8 cellular contexts compared by ENCODE assay signal in the genomic region with DNA sequence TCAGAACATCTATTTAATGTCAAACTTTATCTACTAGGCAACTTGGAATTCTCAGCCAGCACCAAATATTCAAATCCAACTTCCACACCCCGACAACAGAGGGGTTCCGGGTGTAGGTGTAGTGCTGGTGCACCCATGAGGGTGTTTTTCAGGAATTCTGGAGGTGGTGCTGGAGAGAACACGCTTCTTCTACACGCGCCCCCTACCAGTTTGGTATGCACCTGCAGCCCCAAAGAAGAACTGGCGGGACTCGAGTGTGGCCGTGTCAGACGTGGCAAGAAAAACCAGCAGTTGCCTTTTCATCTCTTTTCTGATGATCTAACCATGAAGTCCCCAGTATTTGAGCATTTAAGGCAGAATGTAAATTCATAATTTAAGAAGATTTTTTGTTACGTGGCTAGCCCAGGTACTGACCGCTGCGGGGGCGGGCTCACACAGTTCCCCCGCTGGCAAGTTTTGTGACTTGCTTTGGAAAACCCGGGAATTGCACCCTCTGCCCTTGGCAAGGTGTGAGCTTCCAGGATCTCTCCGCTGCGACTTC. TPM values are rescaled to one million over a fixed set of nuclear protein-coding genes. Genes with fewer than 3 reads are reported as not detected.
A peak's percentile ranks its signal among the peaks of the same experiment; 100 is the strongest.
DNase-seq lines count a peak whose midpoint lies in the region; ATAC-seq and TF ChIP-seq lines count a peak whose summit lies in the region.

No MANE protein-coding gene starts in this region.

- H3K9me3 Mint-ChIP-seq in activated CD4-positive, alpha-beta T cell treated with anti-CD3 and anti-CD28 coated beads for 36 hours (ENCODE audit: low read depth), result no peaks in the 10 kb centered on the region
- H3K9me3 Mint-ChIP-seq in dendritic cell treated with granulocyte-macrophage colony-stimulating factor and Interleukin-4, amounts not matched to agents 40 ng/mL and 50 ng/mL, for 4 days, result no peaks in the 10 kb centered on the region

- peaks cover 9 to 49% (median 43%) of the 10 kb centered on the region in 4 donors for H3K4me1 ChIP-seq in liver (ENCODE audit: control insufficient read depth in 4 of 4, insufficient read depth in 4 of 4, low read length in 3 of 4)

- H3K27me3 ChIP-seq in liver (ENCODE audit: control insufficient read depth in 4 of 4, insufficient read depth in 4 of 4, low read length in 3 of 4), result no peaks in the 10 kb centered on the region

- peaks cover 44% of the 10 kb centered on the region for H3K27me3 Mint-ChIP-seq in activated CD4-positive, alpha-beta T cell treated with anti-CD3 and anti-CD28 coated beads for 36 hours
- peaks cover 72% of the 10 kb centered on the region for H3K27me3 Mint-ChIP-seq in dendritic cell treated with granulocyte-macrophage colony-stimulating factor and Interleukin-4, amounts not matched to agents 40 ng/mL and 50 ng/mL, for 4 days

- peak overlapping the region; percentile 86 to 90 for H3K27ac ChIP-seq in liver (ENCODE audit: low read depth in 1 of 2, low read length in 2 of 2)

- CTCF ChIA-PET in AG04449 (lab: Yijun Ruan, JAX), result interaction anchor here (1.2 to 1.5 kb wide), 4 partner anchors 9 to 117 kb away, joined by 3 to 7 read pairs (median 4); a partner anchor contains a TSS
- CTCF ChIA-PET in activated CD4-positive, alpha-beta T cell treated with anti-CD3 and anti-CD28 coated beads for 36 hours (lab: Charles Lee), result interaction anchor here (0.6 to 2.0 kb wide), 5 partner anchors 13 to 1372 kb away, joined by 3 to 4 read pairs (median 3); no protein-coding TSS in a partner anchor

- 1% methylated on average over 17 of the region's 17 CpGs for WGBS in liver

- TF ChIP-seq CTCF in AG04449 (IDR thresholded peaks at IDR 0.05; ENCODE audit: insufficient read depth, low read length, missing control alignments) (peak; percentile 43), liver (IDR thresholded peaks at IDR 0.05; ENCODE audit: low read depth, low read length, missing input control) (peak; percentile 65)

- H3K27ac Mint-ChIP-seq in activated CD4-positive, alpha-beta T cell treated with anti-CD3 and anti-CD28 coated beads for 36 hours, result peak overlapping the region; percentile 69
- no peak overlapping the region for H3K27ac Mint-ChIP-seq in dendritic cell treated with granulocyte-macrophage colony-stimulating factor and Interleukin-4, amounts not matched to agents 40 ng/mL and 50 ng/mL, for 4 days

- H3K9ac ChIP-seq in liver (ENCODE audit: low read depth in 1 of 2, low read length in 2 of 2), result peak overlapping the region; percentile 68 to 89

- H3K9me3 ChIP-seq in liver (ENCODE audit: control insufficient read depth in 4 of 4, low read length in 3 of 4), result no peaks in the 10 kb centered on the region

- DNase-seq in AG04449 (ENCODE audit: low read depth, low spot score) (no peak), NCI-H345 (lab: John Stamatoyannopoulos, UW) (peak; percentile 86)
- DNase-seq in activated CD4-positive, alpha-beta T cell treated with anti-CD3 and anti-CD28 coated beads for 36 hours, result peak; percentile 74
- peak; percentile 27 to 54 for DNase-seq in stimulated activated CD4-positive, alpha-beta T cell treated with anti-CD3 and anti-CD28 coated beads, Interleukin-4, amount 100 ng/mL, for 4 hours

- no peaks in the 10 kb centered on the region for H3K36me3 ChIP-seq in liver (ENCODE audit: control insufficient read depth in 4 of 4, insufficient read depth in 3 of 4, low read depth in 1 of 4, low read length in 3 of 4)

- peak overlapping the region; percentile 54 for H3K4me3 ChIP-seq in AG04449 (ENCODE audit: low read depth, low read length)
- peak overlapping the region; percentile 80 to 96 (median 91) for H3K4me3 ChIP-seq in liver (ENCODE audit: low read depth in 1 of 3, low read length in 3 of 3)

- POLR2A ChIA-PET in AG04449 (lab: Yijun Ruan, JAX), result interaction anchor here (1.2 kb wide), 1 partner anchor 44 kb away, joined by 5 read pairs; a partner anchor contains a TSS
- POLR2A ChIA-PET in activated CD4-positive, alpha-beta T cell treated with anti-CD3 and anti-CD28 coated beads for 36 hours (lab: Charles Lee), result no interaction called here

- peak overlapping the region; percentile 76 for H3K4me3 Mint-ChIP-seq in activated CD4-positive, alpha-beta T cell treated with anti-CD3 and anti-CD28 coated beads for 36 hours
- H3K4me3 Mint-ChIP-seq in dendritic cell treated with granulocyte-macrophage colony-stimulating factor and Interleukin-4, amounts not matched to agents 40 ng/mL and 50 ng/mL, for 4 days, result peak overlapping the region; percentile 61

- H3K36me3 Mint-ChIP-seq in activated CD4-positive, alpha-beta T cell treated with anti-CD3 and anti-CD28 coated beads for 36 hours (ENCODE audit: low read depth), result no peaks in the 10 kb centered on the region
- H3K36me3 Mint-ChIP-seq in dendritic cell treated with granulocyte-macrophage colony-stimulating factor and Interleukin-4, amounts not matched to agents 40 ng/mL and 50 ng/mL, for 4 days (ENCODE audit: low read depth), result no peaks in the 10 kb centered on the region

- ATAC-seq in GM18907 (IDR thresholded peaks at IDR 0.05; ENCODE audit: unreplicated experiment), result peak; percentile 82
- ATAC-seq in HG03175 (IDR thresholded peaks at IDR 0.05; ENCODE audit: unreplicated experiment), result peak; percentile 68
- ATAC-seq in activated CD4-positive, alpha-beta T cell treated with anti-CD3 and anti-CD28 coated beads for 36 hours, result peak; percentile 71

- intact Hi-C loops in activated CD4-positive, alpha-beta T cell treated with anti-CD3 and anti-CD28 coated beads for 36 hours (cut with DNase I, micrococcal nuclease), result loop anchor here (1.0 to 5.0 kb wide), 3 partner anchors 43 to 118 kb away; a partner anchor contains a TSS
- intact Hi-C loops in dendritic cell treated with granulocyte-macrophage colony-stimulating factor and Interleukin-4, amounts not matched to agents 40 ng/mL and 50 ng/mL, for 4 days (cut with micrococcal nuclease), result no loop called here

- H3K4me1 Mint-ChIP-seq in activated CD4-positive, alpha-beta T cell treated with anti-CD3 and anti-CD28 coated beads for 36 hours, result peaks cover 8% of the 10 kb centered on the region
- peaks cover 4% of the 10 kb centered on the region for H3K4me1 Mint-ChIP-seq in dendritic cell treated with granulocyte-macrophage colony-stimulating factor and Interleukin-4, amounts not matched to agents 40 ng/mL and 50 ng/mL, for 4 days (ENCODE audit: low read depth)

- TF ChIP-seq RAD21 in liver (IDR thresholded peaks at IDR 0.05), result peak; percentile 56 to 76

TF ChIP-seq in liver, 16 proteins besides CTCF, POLR2A, EP300 and RAD21 (continues in another document):
- TF ChIP-seq, protein P1, sequence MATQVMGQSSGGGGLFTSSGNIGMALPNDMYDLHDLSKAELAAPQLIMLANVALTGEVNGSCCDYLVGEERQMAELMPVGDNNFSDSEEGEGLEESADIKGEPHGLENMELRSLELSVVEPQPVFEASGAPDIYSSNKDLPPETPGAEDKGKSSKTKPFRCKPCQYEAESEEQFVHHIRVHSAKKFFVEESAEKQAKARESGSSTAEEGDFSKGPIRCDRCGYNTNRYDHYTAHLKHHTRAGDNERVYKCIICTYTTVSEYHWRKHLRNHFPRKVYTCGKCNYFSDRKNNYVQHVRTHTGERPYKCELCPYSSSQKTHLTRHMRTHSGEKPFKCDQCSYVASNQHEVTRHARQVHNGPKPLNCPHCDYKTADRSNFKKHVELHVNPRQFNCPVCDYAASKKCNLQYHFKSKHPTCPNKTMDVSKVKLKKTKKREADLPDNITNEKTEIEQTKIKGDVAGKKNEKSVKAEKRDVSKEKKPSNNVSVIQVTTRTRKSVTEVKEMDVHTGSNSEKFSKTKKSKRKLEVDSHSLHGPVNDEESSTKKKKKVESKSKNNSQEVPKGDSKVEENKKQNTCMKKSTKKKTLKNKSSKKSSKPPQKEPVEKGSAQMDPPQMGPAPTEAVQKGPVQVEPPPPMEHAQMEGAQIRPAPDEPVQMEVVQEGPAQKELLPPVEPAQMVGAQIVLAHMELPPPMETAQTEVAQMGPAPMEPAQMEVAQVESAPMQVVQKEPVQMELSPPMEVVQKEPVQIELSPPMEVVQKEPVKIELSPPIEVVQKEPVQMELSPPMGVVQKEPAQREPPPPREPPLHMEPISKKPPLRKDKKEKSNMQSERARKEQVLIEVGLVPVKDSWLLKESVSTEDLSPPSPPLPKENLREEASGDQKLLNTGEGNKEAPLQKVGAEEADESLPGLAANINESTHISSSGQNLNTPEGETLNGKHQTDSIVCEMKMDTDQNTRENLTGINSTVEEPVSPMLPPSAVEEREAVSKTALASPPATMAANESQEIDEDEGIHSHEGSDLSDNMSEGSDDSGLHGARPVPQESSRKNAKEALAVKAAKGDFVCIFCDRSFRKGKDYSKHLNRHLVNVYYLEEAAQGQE (IDR thresholded peaks at IDR 0.05), result peak; percentile 35
- TF ChIP-seq YY1 (IDR thresholded peaks at IDR 0.05), result no peak
- TF ChIP-seq NR2F2 (IDR thresholded peaks at IDR 0.05), result no peak
- TF ChIP-seq, protein P2, sequence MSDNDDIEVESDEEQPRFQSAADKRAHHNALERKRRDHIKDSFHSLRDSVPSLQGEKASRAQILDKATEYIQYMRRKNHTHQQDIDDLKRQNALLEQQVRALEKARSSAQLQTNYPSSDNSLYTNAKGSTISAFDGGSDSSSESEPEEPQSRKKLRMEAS (IDR thresholded peaks at IDR 0.05), result no peak
- peak in 1 of 2 donors; percentile 18 for TF ChIP-seq RXRA (IDR thresholded peaks at IDR 0.05)
- TF ChIP-seq GABPA (IDR thresholded peaks at IDR 0.05 in 1 of 2, conservative IDR thresholded peaks at IDR 0.05 in 1 of 2), result no peak
- TF ChIP-seq SP1 (IDR thresholded peaks at IDR 0.05), result no peak
- no peak for TF ChIP-seq HNF4G (IDR thresholded peaks at IDR 0.05)
- TF ChIP-seq, protein P3, sequence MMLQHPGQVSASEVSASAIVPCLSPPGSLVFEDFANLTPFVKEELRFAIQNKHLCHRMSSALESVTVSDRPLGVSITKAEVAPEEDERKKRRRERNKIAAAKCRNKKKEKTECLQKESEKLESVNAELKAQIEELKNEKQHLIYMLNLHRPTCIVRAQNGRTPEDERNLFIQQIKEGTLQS (IDR thresholded peaks at IDR 0.05), result no peak
- TF ChIP-seq FOXA1 (IDR thresholded peaks at IDR 0.05), result no peak
- peak; percentile 69 to 73 for TF ChIP-seq EGR1 (IDR thresholded peaks at IDR 0.05; ENCODE audit: low read depth in 2 of 2)
- peak in 1 of 2 donors; percentile 16 for TF ChIP-seq HNF4A (conservative IDR thresholded peaks at IDR 0.05)
- TF ChIP-seq FOXA2 (IDR thresholded peaks at IDR 0.05), result no peak
- no peak for TF ChIP-seq JUND (IDR thresholded peaks at IDR 0.05)

RNA-seq across cellular contexts. Expression of a gene that starts 0.4 kb away (rescaled TPM):
- total RNA-seq in activated CD4-positive, alpha-beta T cell treated with anti-CD3 and anti-CD28 coated beads for 36 hours, result under 1 TPM; 0.19 to 0.25 TPM
- total RNA-seq in liver, result 100 to 1,000 TPM in 1 of 2 donors, 10 to 100 TPM in 1; 78.6 to 131 TPM
- 10 to 100 TPM; 24.9 to 92.7 TPM for polyA plus RNA-seq in liver

RNA-seq across cellular contexts. Expression of a gene that starts 44.0 kb away (rescaled TPM):
- 1 to 10 TPM; 5.3 to 7.3 TPM for total RNA-seq in activated CD4-positive, alpha-beta T cell treated with anti-CD3 and anti-CD28 coated beads for 36 hours
- 1 to 10 TPM; 1.4 to 2.3 TPM for total RNA-seq in liver
- polyA plus RNA-seq in liver, result 10 to 100 TPM in 1 of 2 donors, 1 to 10 TPM in 1; 1.0 to 16.6 TPM

Comparison
In these comparisons a context has a peak if more than half of its experiments do, and no peak if none do; other contexts are left out.
1. RNA of a gene that starts 0.4 kb away (total RNA-seq): 78.6 to 131 TPM in liver; 0.19 to 0.25 TPM in activated CD4-positive, alpha-beta T cell treated with anti-CD3 and anti-CD28 coated beads for 36 hours; every median in the first group is over 10 times any median in the second.
2. Peak in every context shown above with its lines, with median percentiles within 50 percentile points of each other: ATAC-seq.